8 cellular contexts compared by ENCODE assay signal in the genomic region with DNA sequence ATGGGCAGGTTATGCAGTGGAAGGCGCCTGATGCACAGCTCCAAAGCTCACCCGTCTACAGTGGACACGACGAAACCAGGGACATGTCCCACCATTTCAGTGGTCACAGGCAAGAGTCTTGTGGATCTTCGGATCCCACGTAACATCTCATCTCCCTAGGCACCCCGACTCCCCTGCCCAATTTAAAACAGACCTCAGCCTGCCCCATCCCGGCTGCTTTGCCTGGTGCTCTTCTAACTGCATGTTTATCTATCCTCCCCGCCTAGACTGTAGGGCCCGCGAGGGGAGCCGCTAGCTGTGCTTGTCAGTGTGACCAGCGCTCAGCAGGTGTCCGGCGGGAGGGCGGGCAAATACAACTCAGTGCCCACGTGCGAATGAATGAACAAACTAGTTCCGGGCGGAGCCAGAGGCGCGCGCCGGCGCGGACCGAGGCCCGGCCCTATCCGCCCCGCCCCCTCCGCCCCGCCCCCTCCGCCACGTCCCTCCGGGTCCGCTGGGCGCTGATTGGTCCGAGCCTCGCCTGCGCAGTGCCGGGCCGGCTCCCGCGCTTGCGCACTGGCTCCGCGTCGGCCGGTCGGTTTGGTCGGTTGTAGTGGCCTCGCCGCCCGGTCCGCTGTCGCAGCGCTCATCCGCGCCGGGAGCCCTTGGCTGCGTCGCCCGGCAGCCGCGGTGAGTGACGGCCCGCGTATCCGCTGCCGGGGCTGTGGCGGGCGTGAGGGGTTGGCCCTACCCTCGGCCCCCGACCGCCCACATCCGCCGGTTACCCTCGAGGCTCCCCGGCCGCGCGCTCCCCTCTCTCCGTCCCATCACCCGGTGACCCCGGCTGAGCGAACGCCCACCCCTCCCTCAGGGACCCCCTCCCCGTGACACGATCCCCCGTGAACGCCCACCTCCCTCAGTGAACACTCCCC.
DNase-seq lines count a peak whose midpoint lies in the region; ATAC-seq and TF ChIP-seq lines count a peak whose summit lies in the region.

No MANE protein-coding gene starts in this region.

- H3K9me2 ChIP-seq in SK-N-SH = no peaks in the 10 kb centered on the region

- H3K4me2 ChIP-seq in SK-N-SH = peak overlapping the region; percentile 99
- peak overlapping the region; percentile 94 for H3K4me2 ChIP-seq in osteoblast (ENCODE audit: insufficient read depth, low read length)

- POLR2A ChIA-PET in SK-N-SH (lab: Yijun Ruan, JAX) = no interaction called here

- no peaks in the 10 kb centered on the region for H3K9me3 Mint-ChIP-seq in activated naive CD4-positive, alpha-beta T cell treated with anti-CD3 and anti-CD28 coated beads, Interleukin-2, amount 50 U/mL, for 72 hours

- peaks cover 3% of the 10 kb centered on the region for H3F3A ChIP-seq in SK-N-SH (replicated peaks; ENCODE audit: insufficient read depth)

- H2AFZ ChIP-seq in SK-N-SH (ENCODE audit: low read depth) = peak overlapping the region; percentile 90; the same call in 1 of the 2 replicates
- H2AFZ ChIP-seq in osteoblast (ENCODE audit: low read length) = peak overlapping the region; percentile 60

- H3K9me3 ChIP-seq in SK-N-SH (no peaks in the 10 kb centered on the region), osteoblast (ENCODE audit: low read depth, low read length) (no peaks in the 10 kb centered on the region), testis (no peaks in the 10 kb centered on the region)

- TF ChIP-seq POLR2A in GM10847 (IDR thresholded peaks at IDR 0.05; ENCODE audit: extremely low read depth, insufficient read length) = peak; percentile 94
- peak; percentile 16 for TF ChIP-seq POLR2A in testis (IDR thresholded peaks at IDR 0.05)

- 3% methylated on average over 52 of the region's 91 CpGs for WGBS in SK-N-SH (ENCODE audit: low lambda C conversion rate)
- 1 to 6% methylated on average over 13 to 72 of the region's 91 CpGs for WGBS in testis, 2 donors

- H3K4me3 ChIP-seq in SK-N-SH (ENCODE audit: low read depth in 2 of 2, low read length in 1 of 2) (peak overlapping the region; percentile 70 to 88), osteoblast (ENCODE audit: insufficient read depth, low read length) (peak overlapping the region; percentile 86), testis (peak overlapping the region; percentile 87 to 97)

- peak overlapping the region; percentile 60 to 78; a peak in 3 of 4 replicates for H3K27ac ChIP-seq in SK-N-SH (ENCODE audit: low read depth in 2 of 2, low read length in 1 of 2)
- peak overlapping the region; percentile 80 for H3K27ac ChIP-seq in osteoblast (ENCODE audit: low read depth, low read length)
- peak overlapping the region; percentile 71 to 82 for H3K27ac ChIP-seq in testis

- peaks cover 6% of the 10 kb centered on the region; the same call in 1 of the 2 replicates for H4K20me1 ChIP-seq in SK-N-SH (ENCODE audit: insufficient read depth)
- H4K20me1 ChIP-seq in osteoblast (ENCODE audit: insufficient read depth, low read length) = peaks cover 13% of the 10 kb centered on the region

- no peak for TF ChIP-seq RAD21 in SK-N-SH (IDR thresholded peaks at IDR 0.05; ENCODE audit: low read length)

- CTCF ChIA-PET in SK-N-SH (lab: Yijun Ruan, JAX) = interaction anchor here (1.1 kb wide), 1 partner anchor 9 kb away, joined by 3 read pairs; no protein-coding TSS in a partner anchor

- H3K79me2 ChIP-seq in SK-N-SH (ENCODE audit: insufficient read depth) (peaks cover 41% of the 10 kb centered on the region), osteoblast (ENCODE audit: insufficient read depth, low read length) (peaks cover 36% of the 10 kb centered on the region)

- ATAC-seq in HG02623 (IDR thresholded peaks at IDR 0.05; ENCODE audit: unreplicated experiment) = peak; percentile 90
- peak; percentile 91 to 93 for ATAC-seq in activated naive CD4-positive, alpha-beta T cell treated with anti-CD3 and anti-CD28 coated beads, Interleukin-2, amount 50 U/mL, for 72 hours

- TF ChIP-seq EP300 in SK-N-SH (IDR thresholded peaks at IDR 0.05; ENCODE audit: borderline replicate concordance in 1 of 2, low read depth in 1 of 2, low read length in 1 of 2) = no peak

- TF ChIP-seq CTCF in SK-N-SH (IDR thresholded peaks at IDR 0.05) (no peak), osteoblast (IDR thresholded peaks at IDR 0.05; ENCODE audit: extremely low read depth, low read depth, low read length) (no peak), testis (IDR thresholded peaks at IDR 0.05) (no peak)

- H3K27me3 ChIP-seq in SK-N-SH (ENCODE audit: insufficient read depth) (no peaks in the 10 kb centered on the region), osteoblast (ENCODE audit: insufficient read depth, low read length) (no peaks in the 10 kb centered on the region), testis (no peaks in the 10 kb centered on the region)

- intact Hi-C loops in head of caudate nucleus (cut with DNase I) = loop anchor here (1.0 kb wide), 1 partner anchor 60 kb away; the partner anchor contains the start of genes DDX51 and NOC4L
- intact Hi-C loops in testis (cut with DNase I; ENCODE audit: low total_unique reads) = no loop called here

- DNase-seq in NCI-H1092 treated with DMSO at 0.1 percent for 48 hours (lab: John Stamatoyannopoulos, UW) (peak; percentile 90), SK-N-SH (peak; percentile 100), head of caudate nucleus (peak; percentile 71 to 96 (median 90)), osteoblast (ENCODE audit: insufficient read length, low spot score, missing footprints) (peak; percentile 100), testis (peak; percentile 92)
- peak; percentile 86 to 94 for DNase-seq in activated naive CD4-positive, alpha-beta T cell treated with anti-CD3 and anti-CD28 coated beads, Interleukin-2, amount 50 U/mL, for 72 hours (ENCODE audit: low spot score in 2 of 2)

- H3K36me3 ChIP-seq in SK-N-SH (replicated peaks in 1 of 2; ENCODE audit: control insufficient read depth in 1 of 2, insufficient read depth in 2 of 2, low read length in 1 of 2) (peaks cover 17 to 28% of the 10 kb centered on the region in 2 experiments), osteoblast (ENCODE audit: insufficient read depth, low read length) (peaks cover 9% of the 10 kb centered on the region), testis (ENCODE audit: low read depth, missing control alignments) (no peaks in the 10 kb centered on the region)

- peak overlapping the region; percentile 92 to 98 for H3K27ac Mint-ChIP-seq in activated naive CD4-positive, alpha-beta T cell treated with anti-CD3 and anti-CD28 coated beads, Interleukin-2, amount 50 U/mL, for 72 hours

- peaks cover 0 to 12% of the 10 kb centered on the region in 2 experiments; a peak in 2 of 4 replicates for H3K4me1 ChIP-seq in SK-N-SH (ENCODE audit: control insufficient read depth in 1 of 2, insufficient read depth in 2 of 2, low read depth in 1 of 2, low read length in 1 of 2)
- peaks cover 10% of the 10 kb centered on the region for H3K4me1 ChIP-seq in osteoblast (ENCODE audit: insufficient read depth, low read length)
- peaks cover 12% of the 10 kb centered on the region for H3K4me1 ChIP-seq in testis

- peaks cover 10 to 16% of the 10 kb centered on the region in 2 donors for H3K36me3 Mint-ChIP-seq in activated naive CD4-positive, alpha-beta T cell treated with anti-CD3 and anti-CD28 coated beads, Interleukin-2, amount 50 U/mL, for 72 hours

- H3K9ac ChIP-seq in SK-N-SH = peak overlapping the region; percentile 85

TF ChIP-seq in SK-N-SH, 30 proteins besides CTCF, POLR2A, EP300 and RAD21:
- TF ChIP-seq CHD2 (IDR thresholded peaks at IDR 0.05; ENCODE audit: low read length, partially characterized antibody) = peak; percentile 46
- TF ChIP-seq RCOR1 (IDR thresholded peaks at IDR 0.05; ENCODE audit: low read length) = no peak
- TF ChIP-seq POLR2AphosphoS5 (IDR thresholded peaks at IDR 0.05; ENCODE audit: low read depth, low read length) = peak; percentile 79
- TF ChIP-seq, protein P1, sequence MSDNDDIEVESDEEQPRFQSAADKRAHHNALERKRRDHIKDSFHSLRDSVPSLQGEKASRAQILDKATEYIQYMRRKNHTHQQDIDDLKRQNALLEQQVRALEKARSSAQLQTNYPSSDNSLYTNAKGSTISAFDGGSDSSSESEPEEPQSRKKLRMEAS (IDR thresholded peaks at IDR 0.05; ENCODE audit: low read depth) = peak; percentile 97
- TF ChIP-seq NRF1 (IDR thresholded peaks at IDR 0.05; ENCODE audit: low read depth, low read length) = peak; percentile 92
- TF ChIP-seq ELF1 (IDR thresholded peaks at IDR 0.05) = no peak
- TF ChIP-seq RFX5 (IDR thresholded peaks at IDR 0.05; ENCODE audit: low read length) = no peak
- TF ChIP-seq, protein P2, sequence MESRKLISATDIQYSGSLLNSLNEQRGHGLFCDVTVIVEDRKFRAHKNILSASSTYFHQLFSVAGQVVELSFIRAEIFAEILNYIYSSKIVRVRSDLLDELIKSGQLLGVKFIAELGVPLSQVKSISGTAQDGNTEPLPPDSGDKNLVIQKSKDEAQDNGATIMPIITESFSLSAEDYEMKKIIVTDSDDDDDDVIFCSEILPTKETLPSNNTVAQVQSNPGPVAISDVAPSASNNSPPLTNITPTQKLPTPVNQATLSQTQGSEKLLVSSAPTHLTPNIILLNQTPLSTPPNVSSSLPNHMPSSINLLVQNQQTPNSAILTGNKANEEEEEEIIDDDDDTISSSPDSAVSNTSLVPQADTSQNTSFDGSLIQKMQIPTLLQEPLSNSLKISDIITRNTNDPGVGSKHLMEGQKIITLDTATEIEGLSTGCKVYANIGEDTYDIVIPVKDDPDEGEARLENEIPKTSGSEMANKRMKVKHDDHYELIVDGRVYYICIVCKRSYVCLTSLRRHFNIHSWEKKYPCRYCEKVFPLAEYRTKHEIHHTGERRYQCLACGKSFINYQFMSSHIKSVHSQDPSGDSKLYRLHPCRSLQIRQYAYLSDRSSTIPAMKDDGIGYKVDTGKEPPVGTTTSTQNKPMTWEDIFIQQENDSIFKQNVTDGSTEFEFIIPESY (IDR thresholded peaks at IDR 0.05; ENCODE audit: borderline replicate concordance, low read depth) = no peak
- peak; percentile 87 for TF ChIP-seq SIN3A (IDR thresholded peaks at IDR 0.05; ENCODE audit: borderline replicate concordance, low read depth, low read length)
- peak; percentile 99 for TF ChIP-seq MXI1 (IDR thresholded peaks at IDR 0.05; ENCODE audit: low read depth, low read length)
- TF ChIP-seq, protein P3, sequence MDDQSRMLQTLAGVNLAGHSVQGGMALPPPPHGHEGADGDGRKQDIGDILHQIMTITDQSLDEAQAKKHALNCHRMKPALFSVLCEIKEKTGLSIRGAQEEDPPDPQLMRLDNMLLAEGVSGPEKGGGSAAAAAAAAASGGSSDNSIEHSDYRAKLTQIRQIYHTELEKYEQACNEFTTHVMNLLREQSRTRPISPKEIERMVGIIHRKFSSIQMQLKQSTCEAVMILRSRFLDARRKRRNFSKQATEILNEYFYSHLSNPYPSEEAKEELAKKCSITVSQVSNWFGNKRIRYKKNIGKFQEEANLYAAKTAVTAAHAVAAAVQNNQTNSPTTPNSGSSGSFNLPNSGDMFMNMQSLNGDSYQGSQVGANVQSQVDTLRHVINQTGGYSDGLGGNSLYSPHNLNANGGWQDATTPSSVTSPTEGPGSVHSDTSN (IDR thresholded peaks at IDR 0.05) = no peak
- no peak for TF ChIP-seq FOXJ3 (CRISPR knock-in tag; IDR thresholded peaks at IDR 0.05)

Comparison
In these comparisons a context has a peak if more than half of its experiments do, and no peak if none do; other contexts are left out.
1. Peak in every context shown above with its lines: DNase-seq, ATAC-seq, H3K4me3 ChIP-seq and H3K27ac ChIP-seq.